7 cellular contexts compared by ENCODE assay signal in genomic region chr1:8169364-8170058, GRCh38.
A peak's percentile ranks its signal among the peaks of the same experiment; 100 is the strongest.
DNase-seq lines count a peak whose midpoint lies in the region; ATAC-seq and TF ChIP-seq lines count a peak whose summit lies in the region.

No MANE protein-coding gene starts in this region.

- H3K4me3 Mint-ChIP-seq in progenitor cell of endocrine pancreas (ENCODE audit: low read depth), result no peak overlapping the region

- H3K9me3 Mint-ChIP-seq in progenitor cell of endocrine pancreas (ENCODE audit: low read depth), result peaks cover 4% of the 10 kb centered on the region

- H3K27ac Mint-ChIP-seq in progenitor cell of endocrine pancreas, result peak overlapping the region; percentile 97

- POLR2A ChIA-PET in GM10248 (lab: Yijun Ruan, JAX), result interaction anchor here (1.4 kb wide), 1 partner anchor 72 kb away, joined by 3 read pairs; no protein-coding TSS in a partner anchor

- CTCF ChIA-PET in GM10248 (lab: Yijun Ruan, JAX), result interaction anchor here (1.4 to 2.5 kb wide), 4 partner anchors 14 to 114 kb away, joined by 3 to 7 read pairs (median 4); no protein-coding TSS in a partner anchor

- ATAC-seq in HG02970 (IDR thresholded peaks at IDR 0.05; ENCODE audit: low FRiP score, unreplicated experiment), result peak; percentile 45
- ATAC-seq in GM21360 (IDR thresholded peaks at IDR 0.05; ENCODE audit: unreplicated experiment), result no peak

- H3K36me3 Mint-ChIP-seq in progenitor cell of endocrine pancreas (ENCODE audit: insufficient read depth), result peaks cover 3% of the 10 kb centered on the region

- TF ChIP-seq CTCF in GM10248 (IDR thresholded peaks at IDR 0.05; ENCODE audit: control extremely low read depth, extremely low read depth, low read depth, missing control alignments), result no peak
- no peak for TF ChIP-seq CTCF in progenitor cell of endocrine pancreas (IDR thresholded peaks at IDR 0.05; ENCODE audit: unreplicated experiment)

- H3K27me3 Mint-ChIP-seq in progenitor cell of endocrine pancreas, result no peaks in the 10 kb centered on the region

- DNase-seq in GM10248 (ENCODE audit: extremely low spot score), result peak; percentile 69
- DNase-seq in NCI-H524 (lab: John Stamatoyannopoulos, UW), result peak; percentile 33 to 87
- peak; percentile 32 for DNase-seq in activated naive CD4-positive, alpha-beta T cell treated with Interleukin-2 at 50 U/mL for 16 hours
- DNase-seq in globus pallidus (ENCODE audit: low spot score), result peak; percentile 50
- no peak for DNase-seq in progenitor cell of endocrine pancreas (ENCODE audit: low spot score, unreplicated experiment)

- peaks cover 28% of the 10 kb centered on the region for H3K4me1 Mint-ChIP-seq in progenitor cell of endocrine pancreas (ENCODE audit: low read depth)
